Comparison of ENCODE assay signal across 9 cellular contexts in the genomic region with DNA sequence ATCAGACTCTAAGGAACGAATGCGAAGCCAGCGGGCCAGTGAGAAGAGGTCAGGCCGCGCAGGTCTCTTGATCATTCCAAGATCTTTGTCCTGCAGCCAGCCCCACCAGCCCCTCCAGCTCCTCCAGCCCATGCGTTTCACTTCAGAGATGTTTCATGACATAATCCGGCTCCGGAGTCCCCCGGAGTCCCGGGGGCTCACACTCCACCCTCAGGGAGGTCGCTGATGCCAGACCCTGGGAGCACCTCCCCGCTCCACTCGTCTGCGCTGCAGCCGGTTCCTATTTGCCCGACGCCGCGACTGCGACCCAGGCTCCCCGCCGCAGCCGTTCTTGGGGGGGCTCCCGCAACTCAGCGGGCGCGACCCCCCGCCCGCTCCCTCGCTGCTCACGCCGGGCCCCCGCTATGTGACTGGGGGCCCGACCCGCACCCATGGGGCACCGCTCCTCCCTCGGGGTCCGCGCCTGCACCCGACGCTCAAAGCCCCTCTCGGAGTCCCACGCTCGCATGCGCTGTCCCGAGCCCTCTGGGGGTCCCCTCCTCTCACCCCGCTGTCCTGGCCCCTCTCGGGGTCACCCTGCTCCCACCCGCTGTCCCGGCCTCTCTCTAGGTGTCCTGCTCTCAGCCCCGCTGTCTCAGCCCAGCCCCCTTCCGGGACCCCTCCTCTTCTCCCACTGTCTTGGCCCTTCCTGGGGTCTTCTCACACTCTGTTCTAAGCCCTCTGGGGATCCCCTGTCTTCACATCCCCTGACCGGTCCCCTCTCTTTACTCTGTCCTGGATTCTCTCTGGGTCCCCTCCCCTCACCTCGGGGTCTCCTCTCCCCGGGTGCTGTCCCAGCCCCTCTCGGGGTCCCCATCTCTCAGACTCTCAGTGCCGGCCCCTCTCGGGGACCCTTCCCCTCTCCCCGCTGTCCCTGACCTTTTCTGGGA. TPM values are rescaled to one million over a fixed set of nuclear protein-coding genes. Genes with fewer than 3 reads are reported as not detected.
DNase-seq lines count a peak whose midpoint lies in the region; FAIRE-seq and TF ChIP-seq lines count a peak whose summit lies in the region.
"Had no signal": no experiment of that assay in that cellular context is flagged by ENCODE, and none has a peak within 500 bp of the region (broad histone marks: within the 10 kb centered on the region; RNA-seq: fewer than 3 reads in every experiment).

No MANE protein-coding gene starts in this region.

- under 1% methylated on average over 58 of the region's 59 CpGs for WGBS in mesenchymal stem cell
- 3 to 4% methylated on average over 32 to 43 of the region's 59 CpGs for WGBS in tibial nerve, 2 donors

- intact Hi-C loops in dendritic cell treated with granulocyte-macrophage colony-stimulating factor and Interleukin-4, amounts not matched to agents 40 ng/mL and 50 ng/mL, for 4 days (cut with micrococcal nuclease), result no loop called here

- TF ChIP-seq CTCF in tibial nerve (IDR thresholded peaks at IDR 0.05), result no peak

- no peak overlapping the region for H2BK5ac ChIP-seq in mesenchymal stem cell (ENCODE audit: low read depth, low read length, poor library complexity, severe bottlenecking)

- peak overlapping the region; percentile 32 to 81 for H3K4ac ChIP-seq in mesenchymal stem cell (ENCODE audit: low read depth in 1 of 2, low read length in 2 of 2)

- H3K9me3 ChIP-seq in mesenchymal stem cell (ENCODE audit: control insufficient read depth, low read length) (no peaks in the 10 kb centered on the region), tibial nerve (no peaks in the 10 kb centered on the region)

- H3K27me3 ChIP-seq in mesenchymal stem cell (ENCODE audit: control insufficient read depth in 1 of 2, insufficient read depth in 1 of 2, low read length in 2 of 2) (no peaks in the 10 kb centered on the region), tibial nerve (no peaks in the 10 kb centered on the region)

- H3K27ac ChIP-seq in mesenchymal stem cell (ENCODE audit: low read length, poor library complexity, severe bottlenecking) (no peak overlapping the region), tibial nerve (peak overlapping the region in 3 of 4 donors; percentile 26 to 97 (median 87))

- TF ChIP-seq EP300 in tibial nerve (IDR thresholded peaks at IDR 0.05), result no peak

- DNase-seq in DMS 273 (lab: John Stamatoyannopoulos, UW; ENCODE audit: unreplicated experiment), result peak; percentile 13
- no peak for DNase-seq in DMS 273 treated with DMSO at 0.1 percent for 48 hours (lab: John Stamatoyannopoulos, UW)
- DNase-seq in SK-N-DZ (ENCODE audit: low spot score), result peak; percentile 23
- peak; percentile 34 for DNase-seq in mesenchymal stem cell
- no peak for DNase-seq in tibial nerve (ENCODE audit: low spot score in 2 of 2)
- no peak for DNase-seq in GM19239 (ENCODE audit: insufficient read length, low spot score)
- no peak for DNase-seq in NCI-H748 (lab: John Stamatoyannopoulos, UW; ENCODE audit: unreplicated experiment)

- peaks cover 26% of the 10 kb centered on the region for H3K36me3 Mint-ChIP-seq in dendritic cell treated with granulocyte-macrophage colony-stimulating factor and Interleukin-4, amounts not matched to agents 40 ng/mL and 50 ng/mL, for 4 days (ENCODE audit: low read depth)

- H3K4me3 Mint-ChIP-seq in dendritic cell treated with granulocyte-macrophage colony-stimulating factor and Interleukin-4, amounts not matched to agents 40 ng/mL and 50 ng/mL, for 4 days, result peak overlapping the region; percentile 100

- no peak overlapping the region for H3K23ac ChIP-seq in mesenchymal stem cell (ENCODE audit: low read length in 2 of 2)

- peak overlapping the region; percentile 73 for H2BK120ac ChIP-seq in mesenchymal stem cell (ENCODE audit: low read depth, low read length)

- peak overlapping the region; percentile 4 for H4K8ac ChIP-seq in mesenchymal stem cell (ENCODE audit: low read length)

- peak overlapping the region; percentile 100 for H3K4me2 ChIP-seq in mesenchymal stem cell (ENCODE audit: low read length, poor library complexity, severe bottlenecking)

- H2BK12ac ChIP-seq in mesenchymal stem cell (ENCODE audit: low read length in 2 of 2), result no peak overlapping the region

- H3K4me1 Mint-ChIP-seq in dendritic cell treated with granulocyte-macrophage colony-stimulating factor and Interleukin-4, amounts not matched to agents 40 ng/mL and 50 ng/mL, for 4 days (ENCODE audit: low read depth), result peaks cover 41% of the 10 kb centered on the region

- no peaks in the 10 kb centered on the region for H3K27me3 Mint-ChIP-seq in dendritic cell treated with granulocyte-macrophage colony-stimulating factor and Interleukin-4, amounts not matched to agents 40 ng/mL and 50 ng/mL, for 4 days

- no peak overlapping the region for H4K91ac ChIP-seq in mesenchymal stem cell (ENCODE audit: low read length)

- FAIRE-seq in GM19239 (lab: Jason Lieb, UNC), result no peak
- FAIRE-seq: A204.1 had no signal

- TF ChIP-seq POLR2A in tibial nerve (IDR thresholded peaks at IDR 0.05), result no peak

- H3K4me1 ChIP-seq in mesenchymal stem cell (ENCODE audit: control insufficient read depth, insufficient read depth, low read depth, low read length), result peaks cover 2% of the 10 kb centered on the region
- peaks cover 0 to 51% (median 15%) of the 10 kb centered on the region in 4 donors for H3K4me1 ChIP-seq in tibial nerve

- H3K36me3 ChIP-seq in mesenchymal stem cell (ENCODE audit: control insufficient read depth in 1 of 2, insufficient read depth in 2 of 2, low read depth in 1 of 2, low read length in 2 of 2), result no peaks in the 10 kb centered on the region
- no peaks in the 10 kb centered on the region for H3K36me3 ChIP-seq in tibial nerve

- peak overlapping the region; percentile 44 for H2BK15ac ChIP-seq in mesenchymal stem cell (ENCODE audit: low read depth, poor library complexity, severe bottlenecking)

- peak overlapping the region; percentile 76 to 93 for H3K4me3 ChIP-seq in mesenchymal stem cell (ENCODE audit: insufficient read depth in 1 of 2, low read depth in 1 of 2, low read length in 2 of 2)
- peak overlapping the region; percentile 71 to 87 (median 82) for H3K4me3 ChIP-seq in tibial nerve

- peak overlapping the region; percentile 46 to 62 for H3K18ac ChIP-seq in mesenchymal stem cell (ENCODE audit: low read depth in 1 of 2, low read length in 2 of 2)

- H3K9ac ChIP-seq in mesenchymal stem cell (ENCODE audit: low read length), result peak overlapping the region; percentile 93

- no peak overlapping the region for H2AFZ ChIP-seq in mesenchymal stem cell (ENCODE audit: low read depth, low read length)

- H2AK5ac ChIP-seq in mesenchymal stem cell (ENCODE audit: low read length, severe bottlenecking), result no peak overlapping the region

- H3K14ac ChIP-seq in mesenchymal stem cell (ENCODE audit: low read length in 2 of 2), result no peak overlapping the region

- peak overlapping the region; percentile 98 for H3K27ac Mint-ChIP-seq in dendritic cell treated with granulocyte-macrophage colony-stimulating factor and Interleukin-4, amounts not matched to agents 40 ng/mL and 50 ng/mL, for 4 days

- peaks cover 26% of the 10 kb centered on the region for H3K79me1 ChIP-seq in mesenchymal stem cell (replicated peaks; ENCODE audit: low read length, poor library complexity, severe bottlenecking)

- H3K9me3 Mint-ChIP-seq in dendritic cell treated with granulocyte-macrophage colony-stimulating factor and Interleukin-4, amounts not matched to agents 40 ng/mL and 50 ng/mL, for 4 days, result no peaks in the 10 kb centered on the region

RNA-seq across cellular contexts. Expression of a gene that starts 1.1 kb away (rescaled TPM):
- 10.3 and 12.1 TPM in 2 replicates for polyA plus RNA-seq in SK-N-DZ (2014; cell fraction: cytosol; rRNA removed)
- polyA plus RNA-seq in SK-N-DZ (2014; cell fraction: nucleus; rRNA removed), result 15.9 and 28.0 TPM in 2 replicates
- polyA plus RNA-seq in mesenchymal stem cell (2013, experiment 1 of 2), result 31.9 TPM
- polyA plus RNA-seq in mesenchymal stem cell (2013, experiment 2 of 2), result 31.5 TPM
- total RNA-seq in tibial nerve, result 10 to 100 TPM; 43.7 to 99.0 (median 59.6) TPM

RNA-seq across cellular contexts. Expression of a gene that starts 4.7 kb away (rescaled TPM):
- polyA plus RNA-seq in SK-N-DZ (2014; cell fraction: cytosol; rRNA removed), result 45.6 and 49.8 TPM in 2 replicates
- 43.6 and 65.0 TPM in 2 replicates for polyA plus RNA-seq in SK-N-DZ (2014; cell fraction: nucleus; rRNA removed)
- polyA plus RNA-seq in mesenchymal stem cell (2013, experiment 1 of 2), result 19.3 TPM
- 19.4 TPM for polyA plus RNA-seq in mesenchymal stem cell (2013, experiment 2 of 2)
- 10 to 100 TPM; 33.9 to 92.0 (median 58.3) TPM for total RNA-seq in tibial nerve

Comparison
In these comparisons a context has a peak if more than half of its experiments do, and no peak if none do; other contexts are left out.
1. DNase-seq: peak in DMS 273 (single experiment), SK-N-DZ (single experiment) and mesenchymal stem cell (single experiment); none in DMS 273 treated with DMSO at 0.1 percent for 48 hours (single experiment), tibial nerve (0 of 2), GM19239 (single experiment) and NCI-H748 (single experiment).